Comparison of ENCODE assay signal across 22 cellular contexts in the genomic region with DNA sequence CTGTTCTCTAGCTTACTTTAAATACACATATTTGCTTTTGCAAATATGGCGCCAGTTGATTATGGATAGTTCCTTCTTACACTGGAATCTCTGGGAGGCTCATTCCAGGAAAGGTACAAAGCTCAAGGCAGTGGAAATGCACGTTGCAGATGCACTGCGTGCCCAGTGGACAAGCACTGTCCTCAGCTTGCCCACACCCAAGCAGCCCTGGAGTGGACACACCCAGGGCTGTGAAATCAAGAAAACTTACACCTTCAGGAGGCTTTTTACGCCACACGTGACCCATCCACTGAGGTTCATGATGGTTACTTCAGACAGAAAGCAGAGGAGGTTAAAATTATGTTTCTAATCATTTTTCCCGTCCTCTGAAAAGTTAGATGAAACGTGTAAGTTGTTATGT.
"Had no signal": no experiment of that assay in that cellular context is flagged by ENCODE, and none has a peak within 500 bp of the region (broad histone marks: within the 10 kb centered on the region; RNA-seq: fewer than 3 reads in every experiment).

No MANE protein-coding gene starts in this region.

- H3K9me3 ChIP-seq: heart left ventricle, testis, tibial nerve had no signal

- H3K4me3 Mint-ChIP-seq: immature natural killer cell; naive B cell; nephron; stimulated activated naive B cell treated with anti-CD40 and anti-IgM and Interleukin-4, amounts not matched to agents 10 μg/mL and 1 μg/mL and 100 μg/mL, for 72 hours; stimulated activated naive CD8-positive, alpha-beta T cell treated with anti-CD3 and anti-CD28 coated beads, Interleukin-15, amount 100 ng/mL, for 72 hours had no signal

- H3K4me3 ChIP-seq: dorsolateral prefrontal cortex, heart left ventricle, lung, testis, tibial nerve had no signal

- H3K27ac Mint-ChIP-seq: immature natural killer cell; naive B cell; stimulated activated naive B cell treated with anti-CD40 and anti-IgM and Interleukin-4, amounts not matched to agents 10 μg/mL and 1 μg/mL and 100 μg/mL, for 72 hours; stimulated activated naive CD8-positive, alpha-beta T cell treated with anti-CD3 and anti-CD28 coated beads, Interleukin-15, amount 100 ng/mL, for 72 hours had no signal

- H3K27me3 Mint-ChIP-seq: naive B cell; stimulated activated naive B cell treated with anti-CD40 and anti-IgM and Interleukin-4, amounts not matched to agents 10 μg/mL and 1 μg/mL and 100 μg/mL, for 72 hours; stimulated activated naive CD8-positive, alpha-beta T cell treated with anti-CD3 and anti-CD28 coated beads, Interleukin-15, amount 100 ng/mL, for 72 hours had no signal

- ATAC-seq: heart left ventricle; left ventricle myocardium superior; sciatic nerve; stimulated activated naive B cell treated with anti-CD40 and anti-IgM and Interleukin-4, amounts not matched to agents 10 μg/mL and 1 μg/mL and 100 μg/mL, for 72 hours; stimulated activated naive CD8-positive, alpha-beta T cell treated with anti-CD3 and anti-CD28 coated beads, Interleukin-15, amount 100 ng/mL, for 72 hours had no signal

- H3K9me3 Mint-ChIP-seq: immature natural killer cell; naive B cell; nephron; stimulated activated naive B cell treated with anti-CD40 and anti-IgM and Interleukin-4, amounts not matched to agents 10 μg/mL and 1 μg/mL and 100 μg/mL, for 72 hours; stimulated activated naive CD8-positive, alpha-beta T cell treated with anti-CD3 and anti-CD28 coated beads, Interleukin-15, amount 100 ng/mL, for 72 hours had no signal

- FAIRE-seq: frontal cortex, keratinocyte, urothelium cell line had no signal

- H3K4me1 ChIP-seq: testis had no signal

- H3K36me3 ChIP-seq: heart left ventricle, tibial nerve had no signal

- H3K27ac ChIP-seq: dorsolateral prefrontal cortex, heart left ventricle, testis, tibial nerve had no signal

- DNase-seq: cortex of kidney; dorsolateral prefrontal cortex; effector CD8-positive, alpha-beta T cell; heart left ventricle; hypothalamus; immature natural killer cell; left ventricle myocardium superior; mesenchymal stem cell; midbrain; naive B cell; stimulated activated CD4-positive, alpha-beta T cell treated with anti-CD3 and anti-CD28 coated beads, Interleukin-2, amount 100 ng/mL, for 24 hours; stimulated activated CD4-positive, alpha-beta T cell treated with anti-CD3 and anti-CD28 coated beads, Interleukin-4, amount 100 ng/mL, for 4 hours; stimulated activated naive B cell treated with anti-CD40 and anti-IgM and Interleukin-4, amounts not matched to agents 10 μg/mL and 1 μg/mL and 100 μg/mL, for 72 hours; stimulated activated naive CD8-positive, alpha-beta T cell treated with anti-CD3 and anti-CD28 coated beads, Interleukin-15, amount 100 ng/mL, for 72 hours; testis had no signal

- H3K27me3 ChIP-seq: dorsolateral prefrontal cortex, heart left ventricle, testis, tibial nerve had no signal

- H3K4me1 Mint-ChIP-seq: naive B cell; stimulated activated naive B cell treated with anti-CD40 and anti-IgM and Interleukin-4, amounts not matched to agents 10 μg/mL and 1 μg/mL and 100 μg/mL, for 72 hours; stimulated activated naive CD8-positive, alpha-beta T cell treated with anti-CD3 and anti-CD28 coated beads, Interleukin-15, amount 100 ng/mL, for 72 hours had no signal
